ENCODE assay signal across 1 cellular context in the genomic region with DNA sequence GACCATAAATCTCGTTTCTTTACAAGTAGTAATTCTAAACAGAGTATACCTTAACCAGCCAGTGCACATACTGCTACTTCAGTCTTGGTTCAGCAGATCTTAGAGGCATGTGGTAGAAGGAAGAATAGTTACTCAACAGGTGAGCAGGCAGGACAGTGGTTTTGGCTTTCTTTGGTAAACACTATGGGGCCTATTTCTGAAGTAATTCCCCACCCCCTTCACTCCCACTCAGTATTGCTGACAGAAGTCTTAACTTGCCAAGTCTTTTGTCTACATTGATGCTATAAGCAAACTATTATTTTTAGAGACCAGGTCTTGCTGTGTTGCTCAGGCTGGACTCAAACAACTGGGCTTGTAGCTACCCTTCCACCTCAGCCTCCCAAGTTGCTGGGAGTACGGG.
TF ChIP-seq lines count a peak whose summit lies in the region.

No MANE protein-coding gene starts in this region.

TF ChIP-seq in GM23338, 12 proteins besides CTCF, POLR2A, EP300 and RAD21 (continued from another document):
- TF ChIP-seq, protein P1, sequence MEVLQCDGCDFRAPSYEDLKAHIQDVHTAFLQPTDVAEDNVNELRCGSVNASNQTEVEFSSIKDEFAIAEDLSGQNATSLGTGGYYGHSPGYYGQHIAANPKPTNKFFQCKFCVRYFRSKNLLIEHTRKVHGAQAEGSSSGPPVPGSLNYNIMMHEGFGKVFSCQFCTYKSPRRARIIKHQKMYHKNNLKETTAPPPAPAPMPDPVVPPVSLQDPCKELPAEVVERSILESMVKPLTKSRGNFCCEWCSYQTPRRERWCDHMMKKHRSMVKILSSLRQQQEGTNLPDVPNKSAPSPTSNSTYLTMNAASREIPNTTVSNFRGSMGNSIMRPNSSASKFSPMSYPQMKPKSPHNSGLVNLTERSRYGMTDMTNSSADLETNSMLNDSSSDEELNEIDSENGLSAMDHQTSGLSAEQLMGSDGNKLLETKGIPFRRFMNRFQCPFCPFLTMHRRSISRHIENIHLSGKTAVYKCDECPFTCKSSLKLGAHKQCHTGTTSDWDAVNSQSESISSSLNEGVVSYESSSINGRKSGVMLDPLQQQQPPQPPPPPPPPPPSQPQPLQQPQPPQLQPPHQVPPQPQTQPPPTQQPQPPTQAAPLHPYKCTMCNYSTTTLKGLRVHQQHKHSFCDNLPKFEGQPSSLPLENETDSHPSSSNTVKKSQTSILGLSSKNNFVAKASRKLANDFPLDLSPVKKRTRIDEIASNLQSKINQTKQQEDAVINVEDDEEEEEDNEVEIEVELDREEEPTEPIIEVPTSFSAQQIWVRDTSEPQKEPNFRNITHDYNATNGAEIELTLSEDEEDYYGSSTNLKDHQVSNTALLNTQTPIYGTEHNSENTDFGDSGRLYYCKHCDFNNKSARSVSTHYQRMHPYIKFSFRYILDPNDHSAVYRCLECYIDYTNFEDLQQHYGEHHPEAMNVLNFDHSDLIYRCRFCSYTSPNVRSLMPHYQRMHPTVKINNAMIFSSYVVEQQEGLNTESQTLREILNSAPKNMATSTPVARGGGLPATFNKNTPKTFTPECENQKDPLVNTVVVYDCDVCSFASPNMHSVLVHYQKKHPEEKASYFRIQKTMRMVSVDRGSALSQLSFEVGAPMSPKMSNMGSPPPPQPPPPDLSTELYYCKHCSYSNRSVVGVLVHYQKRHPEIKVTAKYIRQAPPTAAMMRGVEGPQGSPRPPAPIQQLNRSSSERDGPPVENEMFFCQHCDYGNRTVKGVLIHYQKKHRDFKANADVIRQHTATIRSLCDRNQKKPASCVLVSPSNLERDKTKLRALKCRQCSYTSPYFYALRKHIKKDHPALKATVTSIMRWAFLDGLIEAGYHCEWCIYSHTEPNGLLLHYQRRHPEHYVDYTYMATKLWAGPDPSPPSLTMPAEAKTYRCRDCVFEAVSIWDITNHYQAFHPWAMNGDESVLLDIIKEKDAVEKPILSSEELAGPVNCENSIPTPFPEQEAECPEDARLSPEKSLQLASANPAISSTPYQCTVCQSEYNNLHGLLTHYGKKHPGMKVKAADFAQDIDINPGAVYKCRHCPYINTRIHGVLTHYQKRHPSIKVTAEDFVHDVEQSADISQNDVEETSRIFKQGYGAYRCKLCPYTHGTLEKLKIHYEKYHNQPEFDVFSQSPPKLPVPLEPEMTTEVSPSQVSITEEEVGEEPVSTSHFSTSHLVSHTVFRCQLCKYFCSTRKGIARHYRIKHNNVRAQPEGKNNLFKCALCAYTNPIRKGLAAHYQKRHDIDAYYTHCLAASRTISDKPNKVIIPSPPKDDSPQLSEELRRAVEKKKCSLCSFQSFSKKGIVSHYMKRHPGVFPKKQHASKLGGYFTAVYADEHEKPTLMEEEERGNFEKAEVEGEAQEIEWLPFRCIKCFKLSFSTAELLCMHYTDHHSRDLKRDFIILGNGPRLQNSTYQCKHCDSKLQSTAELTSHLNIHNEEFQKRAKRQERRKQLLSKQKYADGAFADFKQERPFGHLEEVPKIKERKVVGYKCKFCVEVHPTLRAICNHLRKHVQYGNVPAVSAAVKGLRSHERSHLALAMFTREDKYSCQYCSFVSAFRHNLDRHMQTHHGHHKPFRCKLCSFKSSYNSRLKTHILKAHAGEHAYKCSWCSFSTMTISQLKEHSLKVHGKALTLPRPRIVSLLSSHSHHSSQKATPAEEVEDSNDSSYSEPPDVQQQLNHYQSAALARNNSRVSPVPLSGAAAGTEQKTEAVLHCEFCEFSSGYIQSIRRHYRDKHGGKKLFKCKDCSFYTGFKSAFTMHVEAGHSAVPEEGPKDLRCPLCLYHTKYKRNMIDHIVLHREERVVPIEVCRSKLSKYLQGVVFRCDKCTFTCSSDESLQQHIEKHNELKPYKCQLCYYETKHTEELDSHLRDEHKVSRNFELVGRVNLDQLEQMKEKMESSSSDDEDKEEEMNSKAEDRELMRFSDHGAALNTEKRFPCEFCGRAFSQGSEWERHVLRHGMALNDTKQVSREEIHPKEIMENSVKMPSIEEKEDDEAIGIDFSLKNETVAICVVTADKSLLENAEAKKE (CRISPR knock-in tag; IDR thresholded peaks at IDR 0.05) = no peak
- no peak for TF ChIP-seq NANOG (IDR thresholded peaks at IDR 0.05; ENCODE audit: borderline replicate concordance)
- TF ChIP-seq ETS1 (IDR thresholded peaks at IDR 0.05) = no peak
- TF ChIP-seq ZNF331 (CRISPR knock-in tag; IDR thresholded peaks at IDR 0.05; ENCODE audit: low read depth) = no peak
- no peak for TF ChIP-seq STAT1 (IDR thresholded peaks at IDR 0.05; ENCODE audit: unreplicated experiment)
- TF ChIP-seq POLR2AphosphoS5 (IDR thresholded peaks at IDR 0.05; ENCODE audit: low read depth) = no peak
